In the genomic region with DNA sequence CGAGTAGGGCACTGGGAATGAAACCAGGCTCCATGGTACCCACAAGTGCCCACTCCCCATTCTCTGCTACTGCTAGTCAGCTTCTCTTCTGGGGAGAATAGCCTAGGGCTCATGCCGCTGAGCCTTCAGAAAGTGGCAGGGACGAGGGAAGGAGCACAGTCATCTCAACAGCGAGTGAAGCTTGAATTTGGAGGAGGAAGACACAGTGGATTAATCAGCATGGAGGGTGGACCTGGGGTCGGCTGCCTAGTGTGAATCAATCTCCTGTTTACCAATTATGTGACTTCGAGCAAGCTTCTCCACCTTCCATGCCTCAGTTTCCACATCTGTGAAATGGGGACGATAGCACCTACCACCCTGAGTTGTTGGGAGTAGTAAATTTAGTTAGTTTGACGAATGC, we compare ENCODE assay signal across 16 cellular contexts.
"Had no signal": no experiment of that assay in that cellular context is flagged by ENCODE, and none has a peak within 500 bp of the region (broad histone marks: within the 10 kb centered on the region; RNA-seq: fewer than 3 reads in every experiment).

No MANE protein-coding gene starts in this region.

- H3K27me3 ChIP-seq: cardiac muscle cell, dorsolateral prefrontal cortex, tibial nerve, uterus had no signal

- H3K4me3 ChIP-seq: cardiac muscle cell, dorsolateral prefrontal cortex, tibial nerve, uterus had no signal

- ATAC-seq: activated T-cell treated with anti-CD3 and anti-CD28 coated beads, Interleukin-2, amount 50 U/mL, for 4 hours; effector memory CD8-positive, alpha-beta T cell; WTC11 had no signal

- H3K36me3 ChIP-seq: cardiac muscle cell, uterus had no signal

- H3K9ac ChIP-seq: parathyroid adenoma had no signal

- H3K4me1 ChIP-seq: parathyroid adenoma, uterus had no signal

- H3K27ac ChIP-seq: cardiac muscle cell, parathyroid adenoma, tibial nerve, uterus had no signal

- DNase-seq: activated CD8-positive, alpha-beta memory T cell treated with anti-CD3 and anti-CD28 coated beads, Interleukin-2, amount 50 U/mL, for 4 hours; activated naive CD4-positive, alpha-beta T cell treated with anti-CD3 and anti-CD28 coated beads for 36 hours; activated naive CD8-positive, alpha-beta T cell treated with anti-CD3 and anti-CD28 coated beads, Interleukin-2, amount 10 ng/mL, durations not matched to agents 7 days and 5 days; activated T-cell treated with anti-CD3 and anti-CD28 coated beads, Interleukin-2, amount 50 U/mL, for 4 hours; amniotic stem cell; effector memory CD8-positive, alpha-beta T cell; hippocampal formation; stimulated activated CD4-positive, alpha-beta T cell treated with anti-CD3 and anti-CD28 coated beads, Interleukin-4, amount 100 ng/mL, for 24 hours; stimulated activated naive CD4-positive, alpha-beta T cell treated with Interleukin-2 at 50 U/mL for 16 hours; T1000; uterus had no signal

- H3K9me3 ChIP-seq: tibial nerve, uterus had no signal
